ENCODE assay signal across 18 cellular contexts in the genomic region with DNA sequence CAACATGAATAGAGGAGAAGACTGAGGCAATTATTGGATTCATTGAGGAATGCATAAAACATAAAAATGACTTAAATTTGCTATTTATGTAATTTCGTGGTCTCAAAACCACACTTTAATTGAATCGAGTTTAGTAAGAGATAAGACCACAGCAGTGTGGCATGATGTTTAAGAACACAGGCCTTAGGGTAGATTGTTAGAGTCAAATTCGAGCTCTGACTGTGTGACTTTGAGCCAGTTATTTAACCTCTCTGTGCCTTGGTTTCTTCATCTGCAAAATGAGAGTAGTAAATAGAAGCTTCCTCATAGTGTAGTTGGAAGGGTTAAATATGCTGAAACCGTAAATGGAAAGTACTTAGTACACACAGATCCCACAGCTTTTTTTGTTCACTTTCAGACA. TPM values are rescaled to one million over a fixed set of nuclear protein-coding genes. Genes with fewer than 3 reads are reported as not detected.
"Had no signal": no experiment of that assay in that cellular context is flagged by ENCODE, and none has a peak within 500 bp of the region (broad histone marks: within the 10 kb centered on the region; RNA-seq: fewer than 3 reads in every experiment).

No MANE protein-coding gene starts in this region.

- H3K27ac ChIP-seq: heart left ventricle, pancreas had no signal

- H3K4me3 ChIP-seq: heart left ventricle, pancreas had no signal

- H3K4me1 Mint-ChIP-seq: naive B cell, nephron had no signal

- H3K36me3 ChIP-seq: heart left ventricle, pancreas had no signal

- H3K4me3 Mint-ChIP-seq: endodermal cell, naive B cell, nephron, type B pancreatic cell had no signal

- ATAC-seq: heart left ventricle, pancreas, right cardiac atrium had no signal

- H3K27me3 Mint-ChIP-seq: naive B cell had no signal

- H3K4me1 ChIP-seq: heart left ventricle, pancreas had no signal

- H3K27me3 ChIP-seq: heart left ventricle, pancreas had no signal

- H3K36me3 Mint-ChIP-seq: naive B cell, type B pancreatic cell had no signal

- DNase-seq: effector CD4-positive, alpha-beta T cell; erythroblast; heart left ventricle; hippocampal formation; kidney glomerular epithelial cell; mesendoderm; naive B cell; occipital lobe; right cardiac atrium; small intestine; stimulated activated CD4-positive, alpha-beta T cell treated with anti-CD3 and anti-CD28 coated beads, Interleukin-2, amount 100 ng/mL, for 48 hours; stimulated activated naive CD4-positive, alpha-beta T cell treated with Interleukin-2 at 50 U/mL for 16 hours had no signal

- H3K9me3 ChIP-seq: heart left ventricle, pancreas had no signal

- H3K9me3 Mint-ChIP-seq: endodermal cell, nephron, type B pancreatic cell had no signal

- H3K27ac Mint-ChIP-seq: naive B cell, nephron, progenitor cell of endocrine pancreas, type B pancreatic cell had no signal

RNA-seq across cellular contexts. Expression of a gene that starts 9.3 kb away (rescaled TPM):
- total RNA-seq: dermis microvascular lymphatic vessel endothelial cell had no signal
